ENCODE assay signal across 8 cellular contexts in the genomic region with DNA sequence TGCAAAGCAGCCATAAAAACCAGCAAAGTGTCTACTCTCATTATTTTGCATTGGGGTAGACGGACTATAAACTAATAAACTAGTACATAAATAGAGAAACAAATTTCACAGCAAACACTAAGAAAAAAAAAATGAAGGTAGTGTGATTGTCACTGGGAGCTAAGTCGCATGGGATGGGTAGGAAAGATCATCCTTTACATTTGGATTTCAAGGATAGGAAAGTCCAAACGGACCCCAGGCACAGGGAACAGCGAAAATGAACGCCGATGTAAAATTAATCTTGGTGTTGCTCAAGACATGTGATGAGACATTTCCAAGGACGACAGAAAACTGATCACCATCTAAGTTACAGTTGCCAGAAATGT. TPM values are rescaled to one million over a fixed set of nuclear protein-coding genes. Genes with fewer than 3 reads are reported as not detected.
DNase-seq lines count a peak whose midpoint lies in the region; ATAC-seq lines count a peak whose summit lies in the region.

No MANE protein-coding gene starts in this region.

- peak overlapping the region; percentile 44 for H3K27ac ChIP-seq in right cardiac atrium (ENCODE audit: low read length)

- POLR2A ChIA-PET in activated CD4-positive, alpha-beta memory T cell treated with anti-CD3 and anti-CD28 coated beads, Interleukin-2, amount 10 ng/mL, durations not matched to agents 7 days and 5 days (lab: Charles Lee): interaction anchor here (1.3 to 2.0 kb wide), 5 partner anchors 15 to 327 kb away, joined by 3 to 5 read pairs (median 4); a partner anchor contains a TSS

- no peaks in the 10 kb centered on the region for H3K27me3 ChIP-seq in right cardiac atrium (ENCODE audit: control insufficient read depth, insufficient read depth)

- H3K27ac Mint-ChIP-seq in T-helper 1 cell treated with Interleukin-12 subunit alpha and Interleukin-12 subunit beta and Interleukin-4 antibody, amounts not matched to agents 30 μg/mL and 1 μg/mL, for 36 hours: peak overlapping the region; percentile 91
- peak overlapping the region; percentile 80 for H3K27ac Mint-ChIP-seq in activated CD4-positive, alpha-beta memory T cell treated with anti-CD3 and anti-CD28 coated beads, Interleukin-2, amount 10 ng/mL, durations not matched to agents 7 days and 5 days
- H3K27ac Mint-ChIP-seq in stimulated activated naive B cell treated with anti-CD40 and anti-IgM and Interleukin-4, amounts not matched to agents 10 μg/mL and 1 μg/mL and 100 μg/mL, for 72 hours: peak overlapping the region; percentile 94

- H3K36me3 Mint-ChIP-seq in T-helper 1 cell treated with Interleukin-12 subunit alpha and Interleukin-12 subunit beta and Interleukin-4 antibody, amounts not matched to agents 30 μg/mL and 1 μg/mL, for 36 hours (ENCODE audit: low read depth): peaks cover 8% of the 10 kb centered on the region
- peaks cover 28% of the 10 kb centered on the region for H3K36me3 Mint-ChIP-seq in activated CD4-positive, alpha-beta memory T cell treated with anti-CD3 and anti-CD28 coated beads, Interleukin-2, amount 10 ng/mL, durations not matched to agents 7 days and 5 days (ENCODE audit: low read depth)
- H3K36me3 Mint-ChIP-seq in stimulated activated naive B cell treated with anti-CD40 and anti-IgM and Interleukin-4, amounts not matched to agents 10 μg/mL and 1 μg/mL and 100 μg/mL, for 72 hours: peaks cover 15 to 22% of the 10 kb centered on the region in 2 donors

- H3K27me3 Mint-ChIP-seq in T-helper 1 cell treated with Interleukin-12 subunit alpha and Interleukin-12 subunit beta and Interleukin-4 antibody, amounts not matched to agents 30 μg/mL and 1 μg/mL, for 36 hours (ENCODE audit: low read depth): no peaks in the 10 kb centered on the region
- H3K27me3 Mint-ChIP-seq in activated CD4-positive, alpha-beta memory T cell treated with anti-CD3 and anti-CD28 coated beads, Interleukin-2, amount 10 ng/mL, durations not matched to agents 7 days and 5 days: no peaks in the 10 kb centered on the region
- no peaks in the 10 kb centered on the region for H3K27me3 Mint-ChIP-seq in stimulated activated naive B cell treated with anti-CD40 and anti-IgM and Interleukin-4, amounts not matched to agents 10 μg/mL and 1 μg/mL and 100 μg/mL, for 72 hours

- intact Hi-C loops in right cardiac atrium (cut with DNase I): no loop called here

- ATAC-seq in right cardiac atrium: no peak
- ATAC-seq in stimulated activated naive B cell treated with anti-CD40 and anti-IgM and Interleukin-4, amounts not matched to agents 10 μg/mL and 1 μg/mL and 100 μg/mL, for 72 hours (replicated peaks): no peak

- peak overlapping the region; percentile 92 for H3K4me3 Mint-ChIP-seq in T-helper 1 cell treated with Interleukin-12 subunit alpha and Interleukin-12 subunit beta and Interleukin-4 antibody, amounts not matched to agents 30 μg/mL and 1 μg/mL, for 36 hours
- peak overlapping the region; percentile 87 for H3K4me3 Mint-ChIP-seq in activated CD4-positive, alpha-beta memory T cell treated with anti-CD3 and anti-CD28 coated beads, Interleukin-2, amount 10 ng/mL, durations not matched to agents 7 days and 5 days
- H3K4me3 Mint-ChIP-seq in stimulated activated naive B cell treated with anti-CD40 and anti-IgM and Interleukin-4, amounts not matched to agents 10 μg/mL and 1 μg/mL and 100 μg/mL, for 72 hours: peak overlapping the region; percentile 90

- CTCF ChIA-PET in activated CD4-positive, alpha-beta memory T cell treated with anti-CD3 and anti-CD28 coated beads, Interleukin-2, amount 10 ng/mL, durations not matched to agents 7 days and 5 days (lab: Charles Lee): interaction anchor here (1.0 to 1.4 kb wide), 4 partner anchors 35 to 628 kb away, joined by 3 to 7 read pairs (median 3); no protein-coding TSS in a partner anchor

- H3K4me1 Mint-ChIP-seq in T-helper 1 cell treated with Interleukin-12 subunit alpha and Interleukin-12 subunit beta and Interleukin-4 antibody, amounts not matched to agents 30 μg/mL and 1 μg/mL, for 36 hours (ENCODE audit: low read depth): peaks cover 38% of the 10 kb centered on the region
- peaks cover 65% of the 10 kb centered on the region for H3K4me1 Mint-ChIP-seq in activated CD4-positive, alpha-beta memory T cell treated with anti-CD3 and anti-CD28 coated beads, Interleukin-2, amount 10 ng/mL, durations not matched to agents 7 days and 5 days
- H3K4me1 Mint-ChIP-seq in stimulated activated naive B cell treated with anti-CD40 and anti-IgM and Interleukin-4, amounts not matched to agents 10 μg/mL and 1 μg/mL and 100 μg/mL, for 72 hours: peaks cover 27 to 68% of the 10 kb centered on the region in 2 donors

- H3K9me3 Mint-ChIP-seq in T-helper 1 cell treated with Interleukin-12 subunit alpha and Interleukin-12 subunit beta and Interleukin-4 antibody, amounts not matched to agents 30 μg/mL and 1 μg/mL, for 36 hours: no peaks in the 10 kb centered on the region
- no peaks in the 10 kb centered on the region for H3K9me3 Mint-ChIP-seq in activated CD4-positive, alpha-beta memory T cell treated with anti-CD3 and anti-CD28 coated beads, Interleukin-2, amount 10 ng/mL, durations not matched to agents 7 days and 5 days
- no peaks in the 10 kb centered on the region for H3K9me3 Mint-ChIP-seq in stimulated activated naive B cell treated with anti-CD40 and anti-IgM and Interleukin-4, amounts not matched to agents 10 μg/mL and 1 μg/mL and 100 μg/mL, for 72 hours

- DNase-seq in T-helper 1 cell: no peak
- DNase-seq in activated CD4-positive, alpha-beta memory T cell treated with anti-CD3 and anti-CD28 coated beads, Interleukin-2, amount 10 ng/mL, durations not matched to agents 7 days and 5 days: no peak
- no peak for DNase-seq in right cardiac atrium
- DNase-seq in stimulated activated naive B cell treated with anti-CD40 and anti-IgM and Interleukin-4, amounts not matched to agents 10 μg/mL and 1 μg/mL and 100 μg/mL, for 72 hours: no peak
- no peak for DNase-seq in LoVo (ENCODE audit: low spot score)
- no peak for DNase-seq in medulla oblongata (ENCODE audit: extremely low spot score)
- no peak for DNase-seq in NCI-H748 treated with DMSO at 0.1 percent for 48 hours (lab: John Stamatoyannopoulos, UW)

- H3K4me3 ChIP-seq in right cardiac atrium (ENCODE audit: low read length): no peak overlapping the region

- peaks cover 5% of the 10 kb centered on the region for H3K4me1 ChIP-seq in right cardiac atrium (ENCODE audit: control insufficient read depth, insufficient read depth, low read length)

- H3K9me3 ChIP-seq in right cardiac atrium (ENCODE audit: control insufficient read depth, low read length): no peaks in the 10 kb centered on the region

- WGBS in right cardiac atrium: 75% methylated on average over 7 of the region's 7 CpGs

RNA-seq across cellular contexts. Expression of a gene that starts 0.7 kb away (rescaled TPM):
- 10 to 100 TPM; 38.2 to 42.7 TPM for total RNA-seq in activated CD4-positive, alpha-beta memory T cell treated with anti-CD3 and anti-CD28 coated beads, Interleukin-2, amount 10 ng/mL, durations not matched to agents 7 days and 5 days
- total RNA-seq in right cardiac atrium: 10 to 100 TPM; 53.6 to 84.2 (median 64.6) TPM
- polyA plus RNA-seq in right cardiac atrium: 86.5 TPM

RNA-seq across cellular contexts. Expression of a gene that starts 1.5 kb away (rescaled TPM):
- 10 to 100 TPM; 80.0 to 85.4 TPM for total RNA-seq in activated CD4-positive, alpha-beta memory T cell treated with anti-CD3 and anti-CD28 coated beads, Interleukin-2, amount 10 ng/mL, durations not matched to agents 7 days and 5 days
- total RNA-seq in right cardiac atrium: 10 to 100 TPM; 41.4 to 69.4 (median 54.1) TPM
- polyA plus RNA-seq in right cardiac atrium: 64.0 TPM

RNA-seq across cellular contexts. Expression of a gene that starts 35.9 kb away (rescaled TPM):
- total RNA-seq in activated CD4-positive, alpha-beta memory T cell treated with anti-CD3 and anti-CD28 coated beads, Interleukin-2, amount 10 ng/mL, durations not matched to agents 7 days and 5 days: 1 to 10 TPM; 2.3 to 3.0 TPM
- total RNA-seq in right cardiac atrium: 1 to 10 TPM; 4.7 to 6.7 (median 6.3) TPM
- 4.7 TPM for polyA plus RNA-seq in right cardiac atrium

RNA-seq across cellular contexts. Expression of a gene that starts 43.9 kb away (rescaled TPM):
- 10 to 100 TPM; 25.4 to 27.4 TPM for total RNA-seq in activated CD4-positive, alpha-beta memory T cell treated with anti-CD3 and anti-CD28 coated beads, Interleukin-2, amount 10 ng/mL, durations not matched to agents 7 days and 5 days
- 10 to 100 TPM; 19.9 to 25.5 (median 23.4) TPM for total RNA-seq in right cardiac atrium
- 29.3 TPM for polyA plus RNA-seq in right cardiac atrium

RNA-seq across cellular contexts. Expression of a gene that starts 57.5 kb away (rescaled TPM):
- total RNA-seq in activated CD4-positive, alpha-beta memory T cell treated with anti-CD3 and anti-CD28 coated beads, Interleukin-2, amount 10 ng/mL, durations not matched to agents 7 days and 5 days: 1 to 10 TPM; 2.7 to 2.9 TPM
- total RNA-seq in right cardiac atrium: 10 to 100 TPM in 2 of 4 donors, 1 to 10 TPM in 2; 8.8 to 15.7 (median 9.6) TPM
- polyA plus RNA-seq in right cardiac atrium: 3.4 TPM
